ENCODE assay signal across 8 cellular contexts in genomic region chrX:51336584-51336983, GRCh38. TPM values are rescaled to one million over a fixed set of nuclear protein-coding genes. Genes with fewer than 3 reads are reported as not detected.
A peak's percentile ranks its signal among the peaks of the same experiment; 100 is the strongest.
DNase-seq lines count a peak whose midpoint lies in the region; ATAC-seq lines count a peak whose summit lies in the region.

No MANE protein-coding gene starts in this region.

- H3K9ac ChIP-seq in SK-N-MC (ENCODE audit: insufficient read length) = no peak overlapping the region

- no peaks in the 10 kb centered on the region for H3K9me3 ChIP-seq in SK-N-MC (ENCODE audit: low read depth, low read length)

- ATAC-seq in HG03342 (IDR thresholded peaks at IDR 0.05; ENCODE audit: unreplicated experiment) (peak; percentile 80), GM18520 (IDR thresholded peaks at IDR 0.05; ENCODE audit: unreplicated experiment) (no peak)

- H3K36me3 ChIP-seq in SK-N-MC (ENCODE audit: insufficient read depth, low read length) = no peaks in the 10 kb centered on the region

- peak; percentile 5 to 16 for DNase-seq in stimulated activated CD4-positive, alpha-beta T cell treated with anti-CD3 and anti-CD28 coated beads, Interleukin-2, amount 100 ng/mL, for 24 hours
- DNase-seq in stimulated activated CD4-positive, alpha-beta T cell treated with anti-CD3 and anti-CD28 coated beads, Interleukin-12 subunit alpha, Interleukin-12 subunit beta, amount 100 ng/mL, for 4 hours = no peak
- DNase-seq in SK-N-MC (ENCODE audit: low read depth, low spot score) (peak; percentile 14), dermis blood vessel endothelial cell (peak; percentile 46), midbrain (lab: John Stamatoyannopoulos, UW) (peak; percentile 40), NCI-H187 (lab: John Stamatoyannopoulos, UW) (no peak)

- no peak overlapping the region for H3K4me3 ChIP-seq in SK-N-MC

- H3K27ac ChIP-seq in SK-N-MC = no peak overlapping the region

RNA-seq across cellular contexts. Expression of gene NUDT10, which starts 4.0 kb away (rescaled TPM):
- 0.09 and 0.17 TPM in 2 replicates for total RNA-seq in dermis blood vessel endothelial cell

Comparison
In these comparisons a context has a peak if more than half of its experiments do, and no peak if none do; other contexts are left out.
1. DNase-seq: peak in stimulated activated CD4-positive, alpha-beta T cell treated with anti-CD3 and anti-CD28 coated beads, Interleukin-2, amount 100 ng/mL, for 24 hours (2 of 2), SK-N-MC (single experiment), dermis blood vessel endothelial cell (single experiment) and midbrain (single experiment); none in stimulated activated CD4-positive, alpha-beta T cell treated with anti-CD3 and anti-CD28 coated beads, Interleukin-12 subunit alpha, Interleukin-12 subunit beta, amount 100 ng/mL, for 4 hours (single experiment) and NCI-H187 (0 of 2).